ENCODE assay signal across 1 cellular context in genomic region chr16:89430436-89431157, GRCh38.
TF ChIP-seq lines count a peak whose summit lies in the region.

No MANE protein-coding gene starts in this region.

TF ChIP-seq in HepG2, 621 proteins besides CTCF, POLR2A, EP300 and RAD21 (continued from another document):
- TF ChIP-seq FOXK1 (CRISPR knock-in tag; IDR thresholded peaks at IDR 0.05; ENCODE audit: borderline replicate concordance, low read depth) (peak; percentile 34; the same call in 1 of the 2 replicates), HDAC2 (CRISPR knock-in tag; IDR thresholded peaks at IDR 0.05) (0 out of 2 replicates have a peak, but pooled peaks have one; percentile 9), MIER3 (CRISPR knock-in tag; IDR thresholded peaks at IDR 0.05; ENCODE audit: borderline replicate concordance) (peak; percentile 18; the same call in 1 of the 2 replicates), SAP130 (CRISPR knock-in tag; IDR thresholded peaks at IDR 0.05; ENCODE audit: low read depth) (peak; percentile 56), MEIS2 (CRISPR knock-in tag; IDR thresholded peaks at IDR 0.05) (0 out of 2 replicates have a peak, but pooled peaks have one; percentile 54), MXD4 (CRISPR knock-in tag; IDR thresholded peaks at IDR 0.05) (no peak), RNF219 (CRISPR knock-in tag; IDR thresholded peaks at IDR 0.05) (0 out of 2 replicates have a peak, but pooled peaks have one; percentile 59), PPARG (CRISPR knock-in tag; conservative IDR thresholded peaks at IDR 0.05) (peak; percentile 89)
